In genomic region chr20:34676642-34677373, GRCh38 we compare ENCODE assay signal across 1 cellular context.
TF ChIP-seq lines count a peak whose summit lies in the region.

TSS of gene PIGU (minus strand) at chr20:34677092. CDS start at chr20:34677085, 7 bp downstream.

TF ChIP-seq in HepG2, 621 proteins besides CTCF, POLR2A, EP300 and RAD21 (continued from another document and continues in another):
- no peak for TF ChIP-seq BATF2 (CRISPR knock-in tag; IDR thresholded peaks at IDR 0.05)
- TF ChIP-seq HNF4G (IDR thresholded peaks at IDR 0.05; ENCODE audit: borderline replicate concordance, low read depth, low read length): no peak
- TF ChIP-seq HNF4G (CRISPR knock-in tag; IDR thresholded peaks at IDR 0.05; ENCODE audit: borderline replicate concordance, low read depth): no peak
- TF ChIP-seq ZKSCAN5 (CRISPR knock-in tag; IDR thresholded peaks at IDR 0.05): no peak
- TF ChIP-seq NFATC3 (CRISPR knock-in tag; IDR thresholded peaks at IDR 0.05): 0 out of 2 replicates have a peak, but pooled peaks have one; percentile 41
- TF ChIP-seq LRRFIP1 (CRISPR knock-in tag; conservative IDR thresholded peaks at IDR 0.05): 0 out of 2 replicates have a peak, but pooled peaks have one; percentile 80
- TF ChIP-seq RELA (CRISPR knock-in tag; IDR thresholded peaks at IDR 0.05): no peak
- TF ChIP-seq KLF16 (CRISPR knock-in tag; IDR thresholded peaks at IDR 0.05): peak in 1 of 2 experiments; percentile 96; a peak in 3 of 4 replicates
- peak; percentile 75; the same call in 1 of the 2 replicates for TF ChIP-seq ZNF615 (CRISPR knock-in tag; IDR thresholded peaks at IDR 0.05; ENCODE audit: borderline replicate concordance)
- TF ChIP-seq SP1 (IDR thresholded peaks at IDR 0.05): no peak
- TF ChIP-seq SP1 (CRISPR knock-in tag; IDR thresholded peaks at IDR 0.05): peak; percentile 98
- TF ChIP-seq DR1 (CRISPR knock-in tag; IDR thresholded peaks at IDR 0.05): peak; percentile 71
- peak; percentile 15; the same call in 1 of the 2 replicates for TF ChIP-seq ZNF576 (CRISPR knock-in tag; IDR thresholded peaks at IDR 0.05)
- no peak for TF ChIP-seq ZFP36 (IDR thresholded peaks at IDR 0.05; ENCODE audit: borderline replicate concordance, low read depth, low read length, partially characterized antibody)
- TF ChIP-seq MEIS1 (CRISPR knock-in tag; IDR thresholded peaks at IDR 0.05; ENCODE audit: borderline replicate concordance): 0 out of 2 replicates have a peak, but pooled peaks have one; percentile 36
- TF ChIP-seq ZNF772 (CRISPR knock-in tag; IDR thresholded peaks at IDR 0.05): peak; percentile 95; the same call in 1 of the 2 replicates
- peak; percentile 96 for TF ChIP-seq DMAP1 (CRISPR knock-in tag; IDR thresholded peaks at IDR 0.05)
- no peak; the same call in 1 of the 2 replicates for TF ChIP-seq ZNF839 (CRISPR knock-in tag; IDR thresholded peaks at IDR 0.05; ENCODE audit: borderline replicate concordance)
- TF ChIP-seq ZNF549 (CRISPR knock-in tag; IDR thresholded peaks at IDR 0.05): no peak
- no peak for TF ChIP-seq STAT6 (CRISPR knock-in tag; IDR thresholded peaks at IDR 0.05; ENCODE audit: borderline replicate concordance)
- no peak; the same call in 1 of the 2 replicates for TF ChIP-seq ZNF572 (CRISPR knock-in tag; IDR thresholded peaks at IDR 0.05)
- TF ChIP-seq ZNF558 (CRISPR knock-in tag; IDR thresholded peaks at IDR 0.05; ENCODE audit: borderline replicate concordance): no peak; the same call in 1 of the 2 replicates
- TF ChIP-seq ZNF674 (CRISPR knock-in tag; IDR thresholded peaks at IDR 0.05; ENCODE audit: low read depth): peak; percentile 80; the same call in 1 of the 2 replicates
- TF ChIP-seq HNF1B (CRISPR knock-in tag; IDR thresholded peaks at IDR 0.05): peak; percentile 80
- no peak for TF ChIP-seq TRIM22 (IDR thresholded peaks at IDR 0.05)
- peak; percentile 91 to 92 for TF ChIP-seq HMGXB4 (CRISPR knock-in tag; IDR thresholded peaks at IDR 0.05; ENCODE audit: borderline replicate concordance in 1 of 2, low read depth in 1 of 2)
- peak; percentile 65 for TF ChIP-seq NFYC (CRISPR knock-in tag; IDR thresholded peaks at IDR 0.05)
- TF ChIP-seq CREB1 (IDR thresholded peaks at IDR 0.05): peak; percentile 97
- TF ChIP-seq CREB1 (CRISPR knock-in tag; IDR thresholded peaks at IDR 0.05): peak; percentile 96
- TF ChIP-seq PITX1 (CRISPR knock-in tag; IDR thresholded peaks at IDR 0.05): peak; percentile 70; the same call in 1 of the 2 replicates
- peak; percentile 91 for TF ChIP-seq WIZ (CRISPR knock-in tag; IDR thresholded peaks at IDR 0.05)
- peak; percentile 49; the same call in 1 of the 2 replicates for TF ChIP-seq ZNF235 (CRISPR knock-in tag; IDR thresholded peaks at IDR 0.05; ENCODE audit: borderline replicate concordance)
- no peak for TF ChIP-seq TRAFD1 (CRISPR knock-in tag; IDR thresholded peaks at IDR 0.05; ENCODE audit: borderline replicate concordance)
- TF ChIP-seq TBX2 (CRISPR knock-in tag; IDR thresholded peaks at IDR 0.05; ENCODE audit: borderline replicate concordance): peak; percentile 93
- TF ChIP-seq ZNF747 (CRISPR knock-in tag; IDR thresholded peaks at IDR 0.05; ENCODE audit: borderline replicate concordance): peak; percentile 78; the same call in 1 of the 2 replicates
- TF ChIP-seq ZSCAN29 (CRISPR knock-in tag; conservative IDR thresholded peaks at IDR 0.05): no peak
- TF ChIP-seq ATF6 (CRISPR knock-in tag; conservative IDR thresholded peaks at IDR 0.05): no peak
- no peak; the same call in 1 of the 2 replicates for TF ChIP-seq REL (CRISPR knock-in tag; conservative IDR thresholded peaks at IDR 0.05)
- peak; percentile 48 for TF ChIP-seq TEAD3 (CRISPR knock-in tag; optimal IDR thresholded peaks at IDR 0.05; ENCODE audit: borderline replicate concordance)
- no peak for TF ChIP-seq PBX3 (CRISPR knock-in tag; IDR thresholded peaks at IDR 0.05; ENCODE audit: borderline replicate concordance)
- TF ChIP-seq ONECUT2 (CRISPR knock-in tag; IDR thresholded peaks at IDR 0.05): no peak; the same call in 1 of the 2 replicates
- TF ChIP-seq ZNF383 (CRISPR knock-in tag; IDR thresholded peaks at IDR 0.05; ENCODE audit: borderline replicate concordance): no peak
